Comparison of ENCODE assay signal across 7 cellular contexts in the genomic region with DNA sequence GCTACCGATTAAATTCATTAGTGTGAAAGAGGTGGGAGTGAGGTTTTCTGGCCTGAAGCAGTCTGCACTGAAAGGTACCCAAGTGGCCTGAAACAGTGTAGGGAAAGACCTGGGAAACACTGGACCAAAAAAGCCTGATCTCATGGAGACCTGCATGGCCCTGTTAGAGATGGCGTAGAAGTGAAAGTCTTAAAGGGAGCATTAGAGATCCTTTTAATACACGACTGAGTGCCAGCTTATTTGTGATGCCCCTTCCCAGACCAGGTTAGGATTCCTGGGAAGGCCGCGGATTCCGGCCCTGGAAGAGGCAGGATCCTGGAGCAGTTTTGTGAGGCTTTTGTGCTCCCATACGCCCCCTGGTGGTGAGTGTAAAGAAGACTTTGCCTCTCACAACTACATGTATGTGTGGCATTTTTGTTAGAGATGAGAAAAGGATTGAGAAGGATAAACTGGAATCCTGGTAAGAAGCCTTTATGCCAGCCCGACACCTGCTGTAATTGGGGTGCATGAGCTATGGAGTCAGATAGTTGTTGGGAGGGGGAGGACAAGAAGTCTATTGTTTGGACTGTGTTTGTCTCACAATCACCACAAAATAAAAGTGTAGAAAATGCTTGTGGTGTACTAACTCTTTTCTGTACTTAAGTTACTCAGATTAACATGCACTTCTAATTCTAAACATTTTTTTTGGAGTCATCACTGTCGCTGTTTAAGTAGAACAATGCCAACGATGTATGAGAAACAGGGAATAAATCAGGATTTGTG. TPM values are rescaled to one million over a fixed set of nuclear protein-coding genes. Genes with fewer than 3 reads are reported as not detected.
DNase-seq lines count a peak whose midpoint lies in the region; ATAC-seq, FAIRE-seq and TF ChIP-seq lines count a peak whose summit lies in the region.

No MANE protein-coding gene starts in this region.

- H3K9ac ChIP-seq in IMR-90 (ENCODE audit: low read depth, low read length), result peak overlapping the region; percentile 27; the same call in 1 of the 2 replicates

- peak overlapping the region; percentile 62 for H2AFZ ChIP-seq in IMR-90 (replicated peaks; ENCODE audit: low read length, poor library complexity)
- H2AFZ ChIP-seq in osteoblast (ENCODE audit: low read length), result peak overlapping the region; percentile 69

- H2AK9ac ChIP-seq in IMR-90 (replicated peaks; ENCODE audit: low read depth, low read length, poor library complexity), result peak overlapping the region; percentile 34

- H3K9me3 ChIP-seq in IMR-90 (ENCODE audit: control insufficient read depth, insufficient read depth, low read length) (no peaks in the 10 kb centered on the region), osteoblast (ENCODE audit: low read depth, low read length) (no peaks in the 10 kb centered on the region)

- in situ Hi-C loops in IMR-90 (cut with MboI; ENCODE audit: low sequenced_read_pairs), result loop anchor here (5.0 to 10.0 kb wide), 5 partner anchors 51 to 669 kb away; a partner anchor contains a TSS

- peak overlapping the region; percentile 61 for H3K4ac ChIP-seq in IMR-90 (ENCODE audit: low read depth, low read length)

- peak overlapping the region; percentile 17 for H3K18ac ChIP-seq in IMR-90 (ENCODE audit: low read depth, low read length)

- H3K4me3 Mint-ChIP-seq in type B pancreatic cell, result no peak overlapping the region

- DNase-seq in IMR-90 (peak; percentile 80), RWPE1 (ENCODE audit: low spot score) (peak; percentile 58), frontal cortex (ENCODE audit: low spot score in 2 of 2) (peak; percentile 20 to 65), osteoblast (ENCODE audit: insufficient read length, low spot score, missing footprints) (peak; percentile 87), type B pancreatic cell (ENCODE audit: extremely low spot score, unreplicated experiment) (peak; percentile 83)
- DNase-seq in activated gamma-delta T cell treated with anti-CD3 and anti-CD28 coated beads, Interleukin-2, amount 50 U/mL, for 16 hours (ENCODE audit: low read depth), result peak; percentile 57

- CTCF ChIA-PET in IMR-90 (lab: Yijun Ruan, JAX), result interaction anchor here (0.7 kb wide), 1 partner anchor 409 kb away, joined by 3 read pairs; no protein-coding TSS in a partner anchor
- CTCF ChIA-PET in RWPE1 (lab: Yijun Ruan, JAX), result interaction anchor here (0.8 to 1.2 kb wide), 4 partner anchors 11 to 671 kb away, joined by 3 to 6 read pairs (median 4); no protein-coding TSS in a partner anchor

- TF ChIP-seq CTCF in GM12872 (IDR thresholded peaks at IDR 0.05; ENCODE audit: insufficient read depth, low read depth, low read length) (peak; percentile 86), IMR-90 (conservative IDR thresholded peaks at IDR 0.05; ENCODE audit: low read depth, low read length) (peak; percentile 79), RWPE1 (conservative IDR thresholded peaks at IDR 0.05; ENCODE audit: low read depth) (peak; percentile 81), osteoblast (IDR thresholded peaks at IDR 0.05; ENCODE audit: extremely low read depth, low read depth, low read length) (peak; percentile 93), type B pancreatic cell (conservative IDR thresholded peaks at IDR 0.05) (peak; percentile 95)

- peak overlapping the region; percentile 58 for H2BK5ac ChIP-seq in IMR-90 (ENCODE audit: low read depth, low read length, poor library complexity, severe bottlenecking)

- H3K27ac Mint-ChIP-seq in type B pancreatic cell, result peak overlapping the region; percentile 22

- H3K36me3 Mint-ChIP-seq in type B pancreatic cell, result peaks cover 36% of the 10 kb centered on the region

- H3K79me1 ChIP-seq in IMR-90 (ENCODE audit: low read depth in 1 of 2, low read length in 2 of 2), result peaks cover 46 to 71% of the 10 kb centered on the region in 2 experiments

- H3K4me3 ChIP-seq in IMR-90 (ENCODE audit: insufficient read depth, low read depth, low read length) (no peak overlapping the region), osteoblast (ENCODE audit: insufficient read depth, low read length) (no peak overlapping the region)

- H3K79me2 ChIP-seq in osteoblast (ENCODE audit: insufficient read depth, low read length), result peaks cover 24% of the 10 kb centered on the region

- H4K91ac ChIP-seq in IMR-90 (ENCODE audit: insufficient read depth, low read depth, low read length), result peak overlapping the region; percentile 46

- WGBS in IMR-90 (ENCODE audit: extremely low coverage in 2 of 2, insufficient read length in 1 of 2), 2 experiments, result no CpG with 5 or more reads among the region's 10 CpGs

- H2BK20ac ChIP-seq in IMR-90 (ENCODE audit: low read depth, low read length), result peak overlapping the region; percentile 75; the same call in 1 of the 2 replicates

- H3K27me3 Mint-ChIP-seq in type B pancreatic cell, result no peaks in the 10 kb centered on the region

- TF ChIP-seq POLR2A in IMR-90 (IDR thresholded peaks at IDR 0.05; ENCODE audit: low read depth, low read length), result no peak

- H4K20me1 ChIP-seq in IMR-90 (ENCODE audit: insufficient read depth, low read length) (peaks cover 10% of the 10 kb centered on the region; the same call in 1 of the 2 replicates), osteoblast (ENCODE audit: insufficient read depth, low read length) (peaks cover 5% of the 10 kb centered on the region)

- H3K4me1 ChIP-seq in IMR-90 (ENCODE audit: control insufficient read depth, insufficient read depth, low read length) (peaks cover 24% of the 10 kb centered on the region), osteoblast (ENCODE audit: insufficient read depth, low read length) (peaks cover 24% of the 10 kb centered on the region)

- H3K56ac ChIP-seq in IMR-90 (ENCODE audit: extremely low read depth, insufficient read depth, low read length), result no peak overlapping the region

- no TSS peak for BruUV-seq in IMR-90 (replicated peaks; lab: Mats Ljungman, UMichigan)

- H2BK15ac ChIP-seq in IMR-90 (ENCODE audit: low read depth, low read length), result peak overlapping the region; percentile 43; the same call in 2 of the 3 replicates

- H3K27ac ChIP-seq in IMR-90 (ENCODE audit: insufficient read depth, low read length) (0 out of 2 replicates have a peak overlapping the region, but pooled peaks have one; percentile 0), RWPE1 (peak overlapping the region; percentile 52), osteoblast (ENCODE audit: low read depth, low read length) (peak overlapping the region; percentile 21)

- H3K9me1 ChIP-seq in IMR-90 (ENCODE audit: insufficient read depth, low read length), result peaks cover 31% of the 10 kb centered on the region

- POLR2A ChIA-PET in IMR-90 (lab: Charles Lee; ENCODE audit: unreplicated experiment) (no interaction called here), RWPE1 (lab: Yijun Ruan, JAX; ENCODE audit: low non-redundant PET) (no interaction called here)

- peak overlapping the region; percentile 46; the same call in 1 of the 2 replicates for H3K23ac ChIP-seq in IMR-90 (ENCODE audit: low read depth, low read length)

- intact Hi-C loops in IMR-90 (cut with micrococcal nuclease), result loop anchor here (1.0 to 5.0 kb wide), 7 partner anchors 51 to 672 kb away; a partner anchor contains a TSS

- peak overlapping the region; percentile 93 for H2AK5ac ChIP-seq in IMR-90 (ENCODE audit: low read depth, low read length)

- H2BK120ac ChIP-seq in IMR-90 (ENCODE audit: low read depth, low read length), result peak overlapping the region; percentile 85

- H4K8ac ChIP-seq in IMR-90 (ENCODE audit: low read depth in 2 of 2, low read length in 2 of 2), result peak overlapping the region; percentile 29 to 83; a peak in 3 of 4 replicates

- H3K4me1 Mint-ChIP-seq in type B pancreatic cell (ENCODE audit: unreplicated experiment), result peaks cover 26% of the 10 kb centered on the region

- peak overlapping the region; percentile 74 for H3K14ac ChIP-seq in IMR-90 (replicated peaks; ENCODE audit: low read depth, low read length)

- H3K36me3 ChIP-seq in IMR-90 (ENCODE audit: control insufficient read depth, insufficient read depth, low read length) (peaks cover 39% of the 10 kb centered on the region), osteoblast (ENCODE audit: insufficient read depth, low read length) (peaks cover 72% of the 10 kb centered on the region)

- H3K27me3 ChIP-seq in IMR-90 (ENCODE audit: control insufficient read depth, insufficient read depth, low read length) (no peaks in the 10 kb centered on the region), osteoblast (ENCODE audit: insufficient read depth, low read length) (no peaks in the 10 kb centered on the region)

- no peak for FAIRE-seq in frontal cortex (lab: Jason Lieb, UNC)

- peak; percentile 65; the same call in 1 of the 2 replicates for ATAC-seq in IMR-90 (ENCODE audit: low read depth)

- no peaks in the 10 kb centered on the region for H3K9me3 Mint-ChIP-seq in type B pancreatic cell

- TF ChIP-seq RAD21 in IMR-90 (IDR thresholded peaks at IDR 0.05; ENCODE audit: low read length), result peak; percentile 78

- no peak overlapping the region for H3K4me2 ChIP-seq in IMR-90 (ENCODE audit: low read depth, low read length)
- H3K4me2 ChIP-seq in osteoblast (ENCODE audit: insufficient read depth, low read length), result no peak overlapping the region

- dilution Hi-C loops in IMR-90 (cut with HindIII; ENCODE audit: low sequenced_read_pairs, unreplicated experiment), result no loop called here

- peak overlapping the region; percentile 13 for H4K5ac ChIP-seq in IMR-90 (ENCODE audit: low read depth, low read length)

TF ChIP-seq in IMR-90, 13 proteins besides CTCF, POLR2A, EP300 and RAD21:
- no peak for TF ChIP-seq MAZ (IDR thresholded peaks at IDR 0.05; ENCODE audit: borderline replicate concordance, low read depth, low read length)
- peak; percentile 93 for TF ChIP-seq SMC3 (IDR thresholded peaks at IDR 0.05; ENCODE audit: low read depth, low read length)

RNA-seq across cellular contexts. Expression of a gene that starts 54.0 kb away (rescaled TPM):
- 32.6 and 32.8 TPM in 2 replicates for total RNA-seq in IMR-90 (2012; rRNA removed)
- polyA plus RNA-seq in IMR-90 (2012; rRNA removed), result 12.0 and 13.8 TPM in 2 replicates
- polyA plus RNA-seq in IMR-90 (2012; cell fraction: cytosol; rRNA removed), result 8.9 and 11.1 TPM in 2 replicates
- 15.7 and 33.1 TPM in 2 replicates for polyA plus RNA-seq in IMR-90 (2012; cell fraction: nucleus; rRNA removed; ENCODE audit: low replicate concordance)
- 28.5 TPM for total RNA-seq in frontal cortex
- 25.3 and 26.4 TPM in 2 replicates for total RNA-seq in osteoblast
- total RNA-seq in type B pancreatic cell (ENCODE audit: low replicate concordance), result 18.5 and 27.0 TPM in 2 replicates

Comparison
In these comparisons a context has a peak if more than half of its experiments do, and no peak if none do; other contexts are left out.
1. H3K27ac ChIP-seq: peak in every context shown above with its lines; median percentile 52 in RWPE1; 21 in osteoblast; 0 in IMR-90.